Comparison of ENCODE assay signal across 8 cellular contexts in the genomic region with DNA sequence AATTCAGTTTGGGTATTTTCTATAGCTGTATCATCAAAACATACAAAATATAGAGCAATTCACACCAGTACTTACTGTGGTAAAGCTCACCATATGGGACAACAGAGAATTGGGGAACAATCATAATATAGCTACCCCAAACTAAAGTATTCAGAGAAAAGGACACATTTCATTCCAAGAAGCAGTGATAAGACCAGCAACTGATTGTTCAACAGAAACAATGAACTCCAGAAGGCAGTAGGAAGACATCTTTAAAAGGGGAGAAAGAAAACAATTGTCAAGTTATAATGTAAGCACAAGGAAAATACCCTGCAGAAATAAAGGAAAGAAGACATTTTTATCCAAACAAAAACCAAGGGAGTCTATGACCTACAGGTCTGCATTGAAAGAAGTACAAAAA.
"Had no signal": no experiment of that assay in that cellular context is flagged by ENCODE, and none has a peak within 500 bp of the region (broad histone marks: within the 10 kb centered on the region; RNA-seq: fewer than 3 reads in every experiment).

No MANE protein-coding gene starts in this region.

- H2AFZ ChIP-seq: GM23338 had no signal

- H3K27me3 Mint-ChIP-seq: IgD-negative memory B cell had no signal

- ATAC-seq: GM23338 had no signal

- H3K4me3 Mint-ChIP-seq: GM23338, H9, IgD-negative memory B cell had no signal

- DNase-seq: H9, HCEC 1CT, KBM-7 had no signal

- H3K27ac Mint-ChIP-seq: GM23338, H9, IgD-negative memory B cell had no signal

- H3K9me3 Mint-ChIP-seq: GM23338, IgD-negative memory B cell had no signal

- H3K27ac ChIP-seq: KMS-11 had no signal

- H3K4me2 ChIP-seq: GM23338, KMS-11 had no signal

- FAIRE-seq: H1, HTR-8/SVneo had no signal

- H3K4me3 ChIP-seq: GM23338 had no signal
